In genomic region chr18:8705280-8705940, GRCh38 we compare ENCODE assay signal across 8 cellular contexts. TPM values are rescaled to one million over a fixed set of nuclear protein-coding genes. Genes with fewer than 3 reads are reported as not detected.
A peak's percentile ranks its signal among the peaks of the same experiment; 100 is the strongest.
DNase-seq lines count a peak whose midpoint lies in the region; ATAC-seq and TF ChIP-seq lines count a peak whose summit lies in the region.

MTCL1 (plus strand) TSS chr18:8705556; CDS start chr18:8705661, 105 bp downstream.

- CTCF ChIA-PET in HEK293 (lab: Yijun Ruan, JAX), result interaction anchor here (4.0 kb wide), 1 partner anchor 282 kb away, joined by 13 read pairs; no protein-coding TSS in a partner anchor
- CTCF ChIA-PET in activated CD8-positive, alpha-beta T cell treated with anti-CD3 and anti-CD28 coated beads for 36 hours (lab: Charles Lee), result interaction anchor here (1.8 to 2.3 kb wide), 2 partner anchors 9 to 282 kb away, joined by 6 to 9 read pairs; no protein-coding TSS in a partner anchor

- H3K4me1 ChIP-seq in HEK293 (ENCODE audit: control insufficient read depth, insufficient read depth, low read length), result peaks cover 6% of the 10 kb centered on the region

- ATAC-seq in activated CD8-positive, alpha-beta T cell treated with anti-CD3 and anti-CD28 coated beads for 36 hours, result peak; percentile 32
- peak; percentile 5 for ATAC-seq in esophagus mucosa

- peaks cover 57% of the 10 kb centered on the region for H3K27me3 Mint-ChIP-seq in activated CD8-positive, alpha-beta T cell treated with anti-CD3 and anti-CD28 coated beads for 36 hours
- peaks cover 12% of the 10 kb centered on the region for H3K27me3 Mint-ChIP-seq in type B pancreatic cell

- no peaks in the 10 kb centered on the region for H3K9me3 Mint-ChIP-seq in activated CD8-positive, alpha-beta T cell treated with anti-CD3 and anti-CD28 coated beads for 36 hours
- no peaks in the 10 kb centered on the region for H3K9me3 Mint-ChIP-seq in type B pancreatic cell

- H3K4me3 Mint-ChIP-seq in activated CD8-positive, alpha-beta T cell treated with anti-CD3 and anti-CD28 coated beads for 36 hours, result peak within 1 kb of the TSS; percentile 79
- peak within 1 kb of the TSS; percentile 92 for H3K4me3 Mint-ChIP-seq in type B pancreatic cell

- intact Hi-C loops in activated CD8-positive, alpha-beta T cell treated with anti-CD3 and anti-CD28 coated beads for 36 hours (cut with micrococcal nuclease), result no loop called here

- TF ChIP-seq CTCF in HEK293 (tag by site-specific recombination; IDR thresholded peaks at IDR 0.05) (no peak), type B pancreatic cell (conservative IDR thresholded peaks at IDR 0.05) (peak; percentile 17)
- TF ChIP-seq CTCF in activated CD8-positive, alpha-beta T cell treated with anti-CD3 and anti-CD28 coated beads for 36 hours (IDR thresholded peaks at IDR 0.05), result no peak

- H3K27ac ChIP-seq in HEK293 (ENCODE audit: extremely low read depth, low read depth, low read length), result peak within 1 kb of the TSS; percentile 69; the same call in 1 of the 2 replicates

- peak within 1 kb of the TSS; percentile 43 for H3K4me3 ChIP-seq in HEK293 (ENCODE audit: low read depth, low read length)

- no peaks in the 10 kb centered on the region for H3K9me3 ChIP-seq in HEK293 (ENCODE audit: control insufficient read depth, insufficient read depth, low read depth, low read length)

- peaks cover 11% of the 10 kb centered on the region for H3K4me1 Mint-ChIP-seq in activated CD8-positive, alpha-beta T cell treated with anti-CD3 and anti-CD28 coated beads for 36 hours (ENCODE audit: low read depth)
- peaks cover 24% of the 10 kb centered on the region for H3K4me1 Mint-ChIP-seq in type B pancreatic cell (ENCODE audit: unreplicated experiment)

- no peaks in the 10 kb centered on the region for H3K36me3 ChIP-seq in HEK293 (ENCODE audit: control insufficient read depth in 2 of 2, insufficient read depth in 1 of 2, low read length in 2 of 2)

- no peak within 1 kb of the TSS for H3K27ac Mint-ChIP-seq in activated CD8-positive, alpha-beta T cell treated with anti-CD3 and anti-CD28 coated beads for 36 hours
- H3K27ac Mint-ChIP-seq in type B pancreatic cell, result peak within 1 kb of the TSS; percentile 84

- POLR2A ChIA-PET in HEK293 (lab: Yijun Ruan, JAX), result no interaction called here
- POLR2A ChIA-PET in activated CD8-positive, alpha-beta T cell treated with anti-CD3 and anti-CD28 coated beads for 36 hours (lab: Charles Lee), result no interaction called here

- no peaks in the 10 kb centered on the region for H3K36me3 Mint-ChIP-seq in activated CD8-positive, alpha-beta T cell treated with anti-CD3 and anti-CD28 coated beads for 36 hours (ENCODE audit: low read depth)
- peaks cover 16% of the 10 kb centered on the region for H3K36me3 Mint-ChIP-seq in type B pancreatic cell

- DNase-seq in activated CD4-positive, alpha-beta T cell treated with anti-CD3 and anti-CD28 coated beads for 48 hours, result peak; percentile 34
- DNase-seq in activated CD4-positive, alpha-beta T cell treated with anti-CD3 and anti-CD28 coated beads, Interleukin-2, amount 50 U/mL, for 1 hour, result no peak
- peak; percentile 62 for DNase-seq in M059J (ENCODE audit: low read depth)
- DNase-seq in activated CD8-positive, alpha-beta T cell treated with anti-CD3 and anti-CD28 coated beads for 36 hours, result peak; percentile 26
- DNase-seq in myocyte (ENCODE audit: low read depth), result no peak
- no peak for DNase-seq in type B pancreatic cell (ENCODE audit: extremely low spot score, unreplicated experiment)

TF ChIP-seq in HEK293, 187 proteins besides CTCF, POLR2A, EP300 and RAD21 (continues in another document):
- no peak for TF ChIP-seq ZNF544 (tag by site-specific recombination; IDR thresholded peaks at IDR 0.05)
- TF ChIP-seq ZNF169 (tag by site-specific recombination; IDR thresholded peaks at IDR 0.05), result no peak
- no peak for TF ChIP-seq ZSCAN4 (tag by site-specific recombination; IDR thresholded peaks at IDR 0.05)
- no peak for TF ChIP-seq ZNF473 (tag by site-specific recombination; IDR thresholded peaks at IDR 0.05)
- no peak for TF ChIP-seq BCL11B (tag by site-specific recombination; IDR thresholded peaks at IDR 0.05; ENCODE audit: low read depth)
- TF ChIP-seq, protein P1, sequence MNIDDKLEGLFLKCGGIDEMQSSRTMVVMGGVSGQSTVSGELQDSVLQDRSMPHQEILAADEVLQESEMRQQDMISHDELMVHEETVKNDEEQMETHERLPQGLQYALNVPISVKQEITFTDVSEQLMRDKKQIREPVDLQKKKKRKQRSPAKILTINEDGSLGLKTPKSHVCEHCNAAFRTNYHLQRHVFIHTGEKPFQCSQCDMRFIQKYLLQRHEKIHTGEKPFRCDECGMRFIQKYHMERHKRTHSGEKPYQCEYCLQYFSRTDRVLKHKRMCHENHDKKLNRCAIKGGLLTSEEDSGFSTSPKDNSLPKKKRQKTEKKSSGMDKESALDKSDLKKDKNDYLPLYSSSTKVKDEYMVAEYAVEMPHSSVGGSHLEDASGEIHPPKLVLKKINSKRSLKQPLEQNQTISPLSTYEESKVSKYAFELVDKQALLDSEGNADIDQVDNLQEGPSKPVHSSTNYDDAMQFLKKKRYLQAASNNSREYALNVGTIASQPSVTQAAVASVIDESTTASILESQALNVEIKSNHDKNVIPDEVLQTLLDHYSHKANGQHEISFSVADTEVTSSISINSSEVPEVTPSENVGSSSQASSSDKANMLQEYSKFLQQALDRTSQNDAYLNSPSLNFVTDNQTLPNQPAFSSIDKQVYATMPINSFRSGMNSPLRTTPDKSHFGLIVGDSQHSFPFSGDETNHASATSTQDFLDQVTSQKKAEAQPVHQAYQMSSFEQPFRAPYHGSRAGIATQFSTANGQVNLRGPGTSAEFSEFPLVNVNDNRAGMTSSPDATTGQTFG (tag by site-specific recombination; IDR thresholded peaks at IDR 0.05; ENCODE audit: borderline replicate concordance), result no peak
- TF ChIP-seq ZNF10 (tag by site-specific recombination; IDR thresholded peaks at IDR 0.05), result no peak
- no peak for TF ChIP-seq ZNF645 (tag by site-specific recombination; IDR thresholded peaks at IDR 0.05)
- TF ChIP-seq, protein P2, sequence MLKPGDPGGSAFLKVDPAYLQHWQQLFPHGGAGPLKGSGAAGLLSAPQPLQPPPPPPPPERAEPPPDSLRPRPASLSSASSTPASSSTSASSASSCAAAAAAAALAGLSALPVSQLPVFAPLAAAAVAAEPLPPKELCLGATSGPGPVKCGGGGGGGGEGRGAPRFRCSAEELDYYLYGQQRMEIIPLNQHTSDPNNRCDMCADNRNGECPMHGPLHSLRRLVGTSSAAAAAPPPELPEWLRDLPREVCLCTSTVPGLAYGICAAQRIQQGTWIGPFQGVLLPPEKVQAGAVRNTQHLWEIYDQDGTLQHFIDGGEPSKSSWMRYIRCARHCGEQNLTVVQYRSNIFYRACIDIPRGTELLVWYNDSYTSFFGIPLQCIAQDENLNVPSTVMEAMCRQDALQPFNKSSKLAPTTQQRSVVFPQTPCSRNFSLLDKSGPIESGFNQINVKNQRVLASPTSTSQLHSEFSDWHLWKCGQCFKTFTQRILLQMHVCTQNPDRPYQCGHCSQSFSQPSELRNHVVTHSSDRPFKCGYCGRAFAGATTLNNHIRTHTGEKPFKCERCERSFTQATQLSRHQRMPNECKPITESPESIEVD (tag by site-specific recombination; IDR thresholded peaks at IDR 0.05), result no peak
- TF ChIP-seq SP7 (tag by site-specific recombination; IDR thresholded peaks at IDR 0.05), result no peak
- TF ChIP-seq ZNF664 (tag by site-specific recombination; IDR thresholded peaks at IDR 0.05), result no peak
- TF ChIP-seq ZNF18 (tag by site-specific recombination; IDR thresholded peaks at IDR 0.05), result no peak

RNA-seq across cellular contexts. Expression of gene MTCL1, which starts in this region (rescaled TPM):
- total RNA-seq in M059J (2014; rRNA removed; shearing (Covaris generic)), result 16.0 and 28.2 TPM in 2 replicates
- under 1 TPM; 0.25 to 0.52 TPM for total RNA-seq in activated CD8-positive, alpha-beta T cell treated with anti-CD3 and anti-CD28 coated beads for 36 hours
- total RNA-seq in esophagus mucosa (9.9 TPM), myocyte (65.7 and 66.9 TPM in 2 replicates), type B pancreatic cell (ENCODE audit: low replicate concordance) (48.7 and 50.3 TPM in 2 replicates)
- polyA plus RNA-seq in myocyte (2012), result 16.8 TPM

Comparison
In these comparisons a context has a peak if more than half of its experiments do, and no peak if none do; other contexts are left out.
1. DNase-seq: peak in activated CD4-positive, alpha-beta T cell treated with anti-CD3 and anti-CD28 coated beads for 48 hours (single experiment) and M059J (single experiment); none in activated CD4-positive, alpha-beta T cell treated with anti-CD3 and anti-CD28 coated beads, Interleukin-2, amount 50 U/mL, for 1 hour (single experiment), myocyte (single experiment) and type B pancreatic cell (single experiment).
2. Peak in DNase-seq and ATAC-seq in activated CD8-positive, alpha-beta T cell treated with anti-CD3 and anti-CD28 coated beads for 36 hours; RNA of the gene not detected or under 1 TPM.